Comparison of ENCODE assay signal across 1 cellular context in genomic region chr19:2863818-2864217, GRCh38.
TF ChIP-seq lines count a peak whose summit lies in the region.

No MANE protein-coding gene starts in this region.

TF ChIP-seq in K562, 482 proteins besides CTCF, POLR2A, EP300 and RAD21:
- TF ChIP-seq CHAMP1 (IDR thresholded peaks at IDR 0.05) = no peak
- TF ChIP-seq NR2C2 (CRISPR knock-in tag; IDR thresholded peaks at IDR 0.05) = no peak
- no peak for TF ChIP-seq NR2C2 (tag; IDR thresholded peaks at IDR 0.05)
- no peak for TF ChIP-seq ZNF586 (CRISPR knock-in tag; conservative IDR thresholded peaks at IDR 0.05)
